Comparison of ENCODE assay signal across 8 cellular contexts in the genomic region with DNA sequence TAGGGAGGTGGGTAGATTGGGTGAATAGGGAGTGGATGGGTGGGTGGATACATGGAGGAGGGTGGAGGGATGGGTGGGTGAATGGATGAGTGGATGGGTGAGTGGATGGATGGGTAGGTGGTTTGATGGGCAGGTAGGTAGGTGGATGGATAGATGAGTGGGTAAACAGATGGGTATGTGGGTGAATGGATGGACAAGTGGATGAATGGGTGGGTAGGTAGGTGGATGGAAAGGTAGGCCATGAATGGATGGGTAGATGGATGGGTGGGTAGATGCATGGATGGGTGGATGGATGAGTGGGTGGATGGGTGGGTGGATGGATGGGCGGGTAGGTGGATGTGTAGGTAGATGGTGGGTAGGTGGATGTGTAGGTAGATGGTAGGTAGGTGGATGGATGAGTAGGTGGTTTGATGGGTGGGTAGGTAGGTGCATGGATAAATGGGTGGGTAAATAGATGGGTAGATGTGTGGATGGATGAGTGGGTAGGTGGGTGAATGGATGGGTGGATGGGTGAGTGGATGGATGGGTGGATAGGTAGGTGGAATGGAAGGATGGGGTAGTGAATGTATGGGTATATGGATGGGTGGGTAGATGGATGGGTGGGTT.
"Had no signal": no experiment of that assay in that cellular context is flagged by ENCODE, and none has a peak within 500 bp of the region (broad histone marks: within the 10 kb centered on the region; RNA-seq: fewer than 3 reads in every experiment).

No MANE protein-coding gene starts in this region.

- H3K9me3 ChIP-seq: HAP-1 had no signal

- H2AFZ ChIP-seq: GM23338 had no signal

- H3K4me2 ChIP-seq: GM23338, KMS-11 had no signal

- H3K36me3 Mint-ChIP-seq: IgD-negative memory B cell had no signal

- ATAC-seq: GM23338, HCT116 had no signal

- H3K36me3 ChIP-seq: HAP-1 had no signal

- H3K27ac Mint-ChIP-seq: GM23338, IgD-negative memory B cell had no signal

- H3K27ac ChIP-seq: HL-60, KMS-11 had no signal

- H3K4me3 ChIP-seq: GM23338, HAP-1 had no signal

- DNase-seq: H7, KBM-7 had no signal

- H3K4me1 Mint-ChIP-seq: IgD-negative memory B cell had no signal

- H3K9ac ChIP-seq: KMS-11 had no signal

- H3K4me3 Mint-ChIP-seq: GM23338, IgD-negative memory B cell had no signal

- H3K4me1 ChIP-seq: HAP-1 had no signal
